9 cellular contexts compared by ENCODE assay signal in genomic region chr13:20489185-20489820, GRCh38. TPM values are rescaled to one million over a fixed set of nuclear protein-coding genes. Genes with fewer than 3 reads are reported as not detected.
DNase-seq lines count a peak whose midpoint lies in the region; ATAC-seq and TF ChIP-seq lines count a peak whose summit lies in the region.
"Had no signal": no experiment of that assay in that cellular context is flagged by ENCODE, and none has a peak within 500 bp of the region (broad histone marks: within the 10 kb centered on the region; RNA-seq: fewer than 3 reads in every experiment).

No MANE protein-coding gene starts in this region.

- H2AFZ ChIP-seq in osteoblast (ENCODE audit: low read length), result no peak overlapping the region

- intact Hi-C loops in activated CD4-positive, alpha-beta T cell treated with anti-CD3 and anti-CD28 coated beads for 36 hours (cut with DNase I, micrococcal nuclease), result loop anchor here (1.0 kb wide), 3 partner anchors 76 to 307 kb away; no protein-coding TSS in a partner anchor
- intact Hi-C loops in activated T-helper 1 cell treated with anti-CD3 and anti-CD28 coated beads, Interleukin-12 subunit alpha, Interleukin-12 subunit beta, Interleukin-2, Interleukin-4 antibody, amounts not matched to agents 30 ng/mL and 10 ng/mL and 1 ng/mL, durations not matched to agents 14 hours and 24 hours and 36 hours (cut with micrococcal nuclease), result loop anchor here (1.0 to 10.0 kb wide), 3 partner anchors 185 to 307 kb away; no protein-coding TSS in a partner anchor
- intact Hi-C loops in psoas muscle (cut with DNase I), result loop anchor here in 1 of 2 donors (2.0 kb wide), 1 partner anchor 295 kb away; no protein-coding TSS in a partner anchor
- intact Hi-C loops in activated CD4-positive, alpha-beta memory T cell treated with anti-CD3 and anti-CD28 coated beads for 36 hours (cut with micrococcal nuclease), result no loop called here

- CTCF ChIA-PET in activated CD4-positive, alpha-beta T cell treated with anti-CD3 and anti-CD28 coated beads for 36 hours (lab: Charles Lee), result interaction anchor here (0.7 to 6.1 kb wide), 22 partner anchors 11 to 604 kb away, joined by 3 to 87 read pairs (median 4); no protein-coding TSS in a partner anchor
- CTCF ChIA-PET in activated CD4-positive, alpha-beta memory T cell treated with anti-CD3 and anti-CD28 coated beads for 36 hours (lab: Charles Lee), result interaction anchor here (0.8 to 9.0 kb wide), 3 partner anchors 293 to 436 kb away, joined by 4 to 47 read pairs (median 5); no protein-coding TSS in a partner anchor

- no peaks in the 10 kb centered on the region for H3K9me3 ChIP-seq in psoas muscle
- no peaks in the 10 kb centered on the region for H3K9me3 ChIP-seq in osteoblast (ENCODE audit: low read depth, low read length)

- WGBS in psoas muscle, 3 donors, result 35 to 77% (median 54%) methylated on average over 4 of the region's 4 CpGs

- no peaks in the 10 kb centered on the region for H4K20me1 ChIP-seq in osteoblast (ENCODE audit: insufficient read depth, low read length)
- H4K20me1 ChIP-seq: BLaER1 had no signal

- TF ChIP-seq CTCF in psoas muscle (IDR thresholded peaks at IDR 0.05), result peak; percentile 41
- TF ChIP-seq CTCF in osteoblast (IDR thresholded peaks at IDR 0.05; ENCODE audit: extremely low read depth, low read depth, low read length), result no peak

- H3K4me3 ChIP-seq in psoas muscle (no peak overlapping the region), osteoblast (ENCODE audit: insufficient read depth, low read length) (no peak overlapping the region)
- H3K4me3 ChIP-seq: BLaER1 had no signal

- H3K4me1 Mint-ChIP-seq in activated CD4-positive, alpha-beta T cell treated with anti-CD3 and anti-CD28 coated beads for 36 hours, result peaks cover 8% of the 10 kb centered on the region
- peaks cover 8% of the 10 kb centered on the region for H3K4me1 Mint-ChIP-seq in activated T-helper 1 cell treated with anti-CD3 and anti-CD28 coated beads, Interleukin-12 subunit alpha, Interleukin-12 subunit beta, Interleukin-2, Interleukin-4 antibody, amounts not matched to agents 30 ng/mL and 10 ng/mL and 1 ng/mL, durations not matched to agents 14 hours and 24 hours and 36 hours (ENCODE audit: low read depth)
- H3K4me1 Mint-ChIP-seq in activated CD4-positive, alpha-beta memory T cell treated with anti-CD3 and anti-CD28 coated beads for 36 hours (ENCODE audit: low read depth), result peaks cover 3% of the 10 kb centered on the region

- no peaks in the 10 kb centered on the region for H3K27me3 ChIP-seq in psoas muscle (ENCODE audit: insufficient read depth in 3 of 3, low read length in 2 of 3)
- H3K27me3 ChIP-seq in osteoblast (ENCODE audit: insufficient read depth, low read length), result no peaks in the 10 kb centered on the region
- H3K27me3 ChIP-seq: BLaER1 had no signal

- H3K9me3 Mint-ChIP-seq in activated CD4-positive, alpha-beta T cell treated with anti-CD3 and anti-CD28 coated beads for 36 hours (ENCODE audit: low read depth), result no peaks in the 10 kb centered on the region
- no peaks in the 10 kb centered on the region for H3K9me3 Mint-ChIP-seq in activated T-helper 1 cell treated with anti-CD3 and anti-CD28 coated beads, Interleukin-12 subunit alpha, Interleukin-12 subunit beta, Interleukin-2, Interleukin-4 antibody, amounts not matched to agents 30 ng/mL and 10 ng/mL and 1 ng/mL, durations not matched to agents 14 hours and 24 hours and 36 hours
- H3K9me3 Mint-ChIP-seq in activated CD4-positive, alpha-beta memory T cell treated with anti-CD3 and anti-CD28 coated beads for 36 hours, result no peaks in the 10 kb centered on the region

- H3K27ac ChIP-seq in psoas muscle (no peak overlapping the region), osteoblast (ENCODE audit: low read depth, low read length) (no peak overlapping the region)
- H3K27ac ChIP-seq: BLaER1 had no signal

- H3K4me1 ChIP-seq in psoas muscle, result no peaks in the 10 kb centered on the region
- no peaks in the 10 kb centered on the region for H3K4me1 ChIP-seq in osteoblast (ENCODE audit: insufficient read depth, low read length)

- no peaks in the 10 kb centered on the region for H3K79me2 ChIP-seq in osteoblast (ENCODE audit: insufficient read depth, low read length)

- no peaks in the 10 kb centered on the region for H3K36me3 Mint-ChIP-seq in activated CD4-positive, alpha-beta T cell treated with anti-CD3 and anti-CD28 coated beads for 36 hours (ENCODE audit: low read depth)
- H3K36me3 Mint-ChIP-seq in activated T-helper 1 cell treated with anti-CD3 and anti-CD28 coated beads, Interleukin-12 subunit alpha, Interleukin-12 subunit beta, Interleukin-2, Interleukin-4 antibody, amounts not matched to agents 30 ng/mL and 10 ng/mL and 1 ng/mL, durations not matched to agents 14 hours and 24 hours and 36 hours (ENCODE audit: low read depth), result no peaks in the 10 kb centered on the region
- peaks cover 6% of the 10 kb centered on the region for H3K36me3 Mint-ChIP-seq in activated CD4-positive, alpha-beta memory T cell treated with anti-CD3 and anti-CD28 coated beads for 36 hours

- POLR2A ChIA-PET in activated CD4-positive, alpha-beta T cell treated with anti-CD3 and anti-CD28 coated beads for 36 hours (lab: Charles Lee), result no interaction called here
- POLR2A ChIA-PET in activated CD4-positive, alpha-beta memory T cell treated with anti-CD3 and anti-CD28 coated beads for 36 hours (lab: Charles Lee), result no interaction called here

- H3K27me3 Mint-ChIP-seq in activated CD4-positive, alpha-beta T cell treated with anti-CD3 and anti-CD28 coated beads for 36 hours, result no peaks in the 10 kb centered on the region
- H3K27me3 Mint-ChIP-seq in activated T-helper 1 cell treated with anti-CD3 and anti-CD28 coated beads, Interleukin-12 subunit alpha, Interleukin-12 subunit beta, Interleukin-2, Interleukin-4 antibody, amounts not matched to agents 30 ng/mL and 10 ng/mL and 1 ng/mL, durations not matched to agents 14 hours and 24 hours and 36 hours (ENCODE audit: insufficient read depth), result peaks cover 3% of the 10 kb centered on the region
- H3K27me3 Mint-ChIP-seq in activated CD4-positive, alpha-beta memory T cell treated with anti-CD3 and anti-CD28 coated beads for 36 hours, result no peaks in the 10 kb centered on the region

- peak; percentile 85 for DNase-seq in activated CD4-positive, alpha-beta T cell treated with anti-CD3 and anti-CD28 coated beads for 36 hours
- no peak for DNase-seq in activated CD4-positive, alpha-beta T cell treated with anti-CD3 and anti-CD28 coated beads, Interleukin-2, amount 50 U/mL, for 1 hour
- DNase-seq in LoVo (ENCODE audit: low spot score) (peak; percentile 46), psoas muscle (no peak), MV-4-11 (lab: John Stamatoyannopoulos, UW) (no peak), osteoblast (ENCODE audit: insufficient read length, low spot score, missing footprints) (no peak)
- peak; percentile 25 for DNase-seq in activated T-helper 1 cell treated with anti-CD3 and anti-CD28 coated beads, Interleukin-12 subunit alpha, Interleukin-12 subunit beta, Interleukin-2, Interleukin-4 antibody, amounts not matched to agents 30 ng/mL and 10 ng/mL and 1 ng/mL, durations not matched to agents 14 hours and 24 hours and 36 hours (ENCODE audit: low spot score)
- DNase-seq in activated CD4-positive, alpha-beta memory T cell treated with anti-CD3 and anti-CD28 coated beads for 36 hours, result no peak

- no peak overlapping the region for H3K27ac Mint-ChIP-seq in activated CD4-positive, alpha-beta T cell treated with anti-CD3 and anti-CD28 coated beads for 36 hours
- no peak overlapping the region for H3K27ac Mint-ChIP-seq in activated T-helper 1 cell treated with anti-CD3 and anti-CD28 coated beads, Interleukin-12 subunit alpha, Interleukin-12 subunit beta, Interleukin-2, Interleukin-4 antibody, amounts not matched to agents 30 ng/mL and 10 ng/mL and 1 ng/mL, durations not matched to agents 14 hours and 24 hours and 36 hours
- no peak overlapping the region for H3K27ac Mint-ChIP-seq in activated CD4-positive, alpha-beta memory T cell treated with anti-CD3 and anti-CD28 coated beads for 36 hours

- no peak overlapping the region for H3K4me2 ChIP-seq in osteoblast (ENCODE audit: insufficient read depth, low read length)
- H3K4me2 ChIP-seq: BLaER1 had no signal

- H3K36me3 ChIP-seq in psoas muscle (ENCODE audit: insufficient read depth in 1 of 2, low read depth in 1 of 2) (peaks cover 0 to 18% of the 10 kb centered on the region in 2 donors), osteoblast (ENCODE audit: insufficient read depth, low read length) (no peaks in the 10 kb centered on the region)
- H3K36me3 ChIP-seq: BLaER1 had no signal

- H3K4me3 Mint-ChIP-seq in activated CD4-positive, alpha-beta T cell treated with anti-CD3 and anti-CD28 coated beads for 36 hours, result no peak overlapping the region
- H3K4me3 Mint-ChIP-seq in activated T-helper 1 cell treated with anti-CD3 and anti-CD28 coated beads, Interleukin-12 subunit alpha, Interleukin-12 subunit beta, Interleukin-2, Interleukin-4 antibody, amounts not matched to agents 30 ng/mL and 10 ng/mL and 1 ng/mL, durations not matched to agents 14 hours and 24 hours and 36 hours, result no peak overlapping the region
- H3K4me3 Mint-ChIP-seq in activated CD4-positive, alpha-beta memory T cell treated with anti-CD3 and anti-CD28 coated beads for 36 hours, result no peak overlapping the region

- ATAC-seq in activated CD4-positive, alpha-beta T cell treated with anti-CD3 and anti-CD28 coated beads for 36 hours, result peak; percentile 97
- ATAC-seq in psoas muscle, result no peak

RNA-seq across cellular contexts. Expression of gene CRYL1, which starts 36.4 kb away (rescaled TPM):
- total RNA-seq in activated CD4-positive, alpha-beta T cell treated with anti-CD3 and anti-CD28 coated beads for 36 hours, result 1 to 10 TPM; 8.5 to 9.1 TPM
- 3.9 and 5.6 TPM in 2 replicates for total RNA-seq in activated T-helper 1 cell treated with anti-CD3 and anti-CD28 coated beads, Interleukin-12 subunit alpha, Interleukin-12 subunit beta, Interleukin-2, Interleukin-4 antibody, amounts not matched to agents 30 ng/mL and 10 ng/mL and 1 ng/mL, durations not matched to agents 14 hours and 24 hours and 36 hours
- 10 to 100 TPM; 12.4 to 17.0 (median 14.2) TPM for total RNA-seq in psoas muscle
- polyA plus RNA-seq in psoas muscle, result 10 to 100 TPM in 1 of 3 donors, 1 to 10 TPM in 2; 6.4 to 18.5 (median 8.2) TPM
- total RNA-seq in osteoblast, result 12.7 and 13.0 TPM in 2 replicates
- total RNA-seq in activated CD4-positive, alpha-beta memory T cell treated with anti-CD3 and anti-CD28 coated beads for 36 hours, result 10 to 100 TPM; 17.5 to 18.2 TPM

Comparison
In these comparisons a context has a peak if more than half of its experiments do, and no peak if none do; other contexts are left out.
1. DNase-seq: peak in activated CD4-positive, alpha-beta T cell treated with anti-CD3 and anti-CD28 coated beads for 36 hours (single experiment), LoVo (single experiment) and activated T-helper 1 cell treated with anti-CD3 and anti-CD28 coated beads, Interleukin-12 subunit alpha, Interleukin-12 subunit beta, Interleukin-2, Interleukin-4 antibody, amounts not matched to agents 30 ng/mL and 10 ng/mL and 1 ng/mL, durations not matched to agents 14 hours and 24 hours and 36 hours (single experiment); none in activated CD4-positive, alpha-beta T cell treated with anti-CD3 and anti-CD28 coated beads, Interleukin-2, amount 50 U/mL, for 1 hour (single experiment), psoas muscle (0 of 2), MV-4-11 (single experiment), osteoblast (single experiment) and activated CD4-positive, alpha-beta memory T cell treated with anti-CD3 and anti-CD28 coated beads for 36 hours (single experiment).